Comparison of ENCODE assay signal across 11 cellular contexts in genomic region chr3:182241777-182242556, GRCh38.
DNase-seq lines count a peak whose midpoint lies in the region; ATAC-seq and TF ChIP-seq lines count a peak whose summit lies in the region.
"Had no signal": no experiment of that assay in that cellular context is flagged by ENCODE, and none has a peak within 500 bp of the region (broad histone marks: within the 10 kb centered on the region; RNA-seq: fewer than 3 reads in every experiment).

No MANE protein-coding gene starts in this region.

- TF ChIP-seq CTCF in adrenal gland (IDR thresholded peaks at IDR 0.05) (no peak), heart right ventricle (IDR thresholded peaks at IDR 0.05) (no peak)

- no peak overlapping the region for H4K8ac ChIP-seq in neuronal stem cell (ENCODE audit: low read depth, low read length)

- no peak overlapping the region for H3K4me2 ChIP-seq in neuronal stem cell (ENCODE audit: insufficient read depth, low read length, poor library complexity, severe bottlenecking)

- H3K36me3 ChIP-seq in adrenal gland (replicated peaks in 1 of 2), result no peaks in the 10 kb centered on the region
- H3K36me3 ChIP-seq in heart right ventricle, result no peaks in the 10 kb centered on the region
- peaks cover 0 to 2% of the 10 kb centered on the region in 2 donors for H3K36me3 ChIP-seq in neuronal stem cell (replicated peaks in 1 of 2; ENCODE audit: control insufficient read depth in 2 of 2, insufficient read depth in 2 of 2, low read length in 2 of 2)

- H3K79me1 ChIP-seq in neuronal stem cell (ENCODE audit: low read depth, low read length), result no peaks in the 10 kb centered on the region

- H3K4me1 ChIP-seq in adrenal gland (replicated peaks in 1 of 2) (peaks cover 0 to 15% of the 10 kb centered on the region in 2 donors), heart right ventricle (peaks cover 0 to 21% (median 3%) of the 10 kb centered on the region in 9 donors), neuronal stem cell (ENCODE audit: control insufficient read depth in 2 of 2, insufficient read depth in 1 of 2, low read depth in 1 of 2, low read length in 2 of 2) (peaks cover 21 to 62% of the 10 kb centered on the region in 2 donors)

- no peak overlapping the region for H3K9ac ChIP-seq in neuronal stem cell (ENCODE audit: low read depth, low read length, poor library complexity)

- no peak overlapping the region for H2AFZ ChIP-seq in neuronal stem cell (ENCODE audit: low read length)

- H3K23ac ChIP-seq in neuronal stem cell (ENCODE audit: low read depth, low read length, poor library complexity), result no peak overlapping the region

- H3K27me3 ChIP-seq in adrenal gland (no peaks in the 10 kb centered on the region), heart right ventricle (no peaks in the 10 kb centered on the region), neuronal stem cell (ENCODE audit: control insufficient read depth in 3 of 3, insufficient read depth in 3 of 3, low read depth in 1 of 3, low read length in 3 of 3) (no peaks in the 10 kb centered on the region)

- H3K27ac ChIP-seq in adrenal gland, result peak overlapping the region in 2 of 5 donors; percentile 22 to 54
- H3K27ac ChIP-seq in heart right ventricle, result peak overlapping the region; percentile 47 to 81 (median 72)
- peak overlapping the region; percentile 67 for H3K27ac ChIP-seq in neuronal stem cell (replicated peaks; ENCODE audit: low read length)

- no peaks in the 10 kb centered on the region for H3K9me3 ChIP-seq in adrenal gland (replicated peaks in 1 of 3)
- no peaks in the 10 kb centered on the region for H3K9me3 ChIP-seq in heart right ventricle
- no peaks in the 10 kb centered on the region for H3K9me3 ChIP-seq in neuronal stem cell (replicated peaks in 1 of 2; ENCODE audit: control insufficient read depth in 2 of 2, insufficient read depth in 1 of 2, low read depth in 1 of 2, low read length in 2 of 2)

- H3K14ac ChIP-seq in neuronal stem cell (ENCODE audit: low read length), result no peak overlapping the region

- no peak for TF ChIP-seq POLR2A in adrenal gland (IDR thresholded peaks at IDR 0.05)

- intact Hi-C loops in adrenal gland (cut with DNase I) (no loop called here), heart right ventricle (cut with DNase I) (no loop called here)

- ATAC-seq in heart right ventricle (peak; percentile 83 to 96 (median 91)), GM18520 (IDR thresholded peaks at IDR 0.05; ENCODE audit: unreplicated experiment) (no peak), GM21360 (IDR thresholded peaks at IDR 0.05; ENCODE audit: unreplicated experiment) (no peak)
- ATAC-seq: T-helper 17 cell had no signal

- no peak overlapping the region for H2BK5ac ChIP-seq in neuronal stem cell (ENCODE audit: low read length)

- H2BK120ac ChIP-seq in neuronal stem cell (ENCODE audit: low read depth, low read length), result no peak overlapping the region

- 56 to 65% (median 62%) methylated on average over 15 of the region's 15 CpGs for WGBS in adrenal gland, 4 donors
- WGBS in heart right ventricle, 2 donors, result 53 to 62% methylated on average over 15 of the region's 15 CpGs
- WGBS in neuronal stem cell (ENCODE audit: extremely low coverage in 2 of 2, insufficient read length in 2 of 2, insufficient replicate concordance in 1 of 2), 2 donors, result no CpG with 5 or more reads among the region's 15 CpGs

- H3K4me3 ChIP-seq in adrenal gland, result no peak overlapping the region
- H3K4me3 ChIP-seq in heart right ventricle, result no peak overlapping the region
- H3K4me3 ChIP-seq in neuronal stem cell (ENCODE audit: low read length in 2 of 2), result no peak overlapping the region

- no peak overlapping the region for H3K18ac ChIP-seq in neuronal stem cell (ENCODE audit: low read length)

- H2BK15ac ChIP-seq in neuronal stem cell (ENCODE audit: low read length), result no peak overlapping the region

- H3K4ac ChIP-seq in neuronal stem cell (ENCODE audit: low read length), result no peak overlapping the region

- peak; percentile 75 for DNase-seq in A172 (ENCODE audit: low spot score)
- peak; percentile 19 to 91 (median 45) for DNase-seq in adrenal gland
- DNase-seq in heart right ventricle, result peak; percentile 23 to 37
- peak; percentile 67 for DNase-seq in neuronal stem cell (ENCODE audit: low spot score)
- DNase-seq in HPDE6-E6E7 (ENCODE audit: extremely low spot score), result no peak
- DNase-seq in NCI-H345 (lab: John Stamatoyannopoulos, UW), result no peak
- DNase-seq: activated T-cell treated with anti-CD3 and anti-CD28 coated beads, Interleukin-2, amount 50 U/mL, for 48 hours; NCI-H1930; T-helper 17 cell had no signal

- H2BK12ac ChIP-seq in neuronal stem cell (ENCODE audit: low read length), result no peak overlapping the region

- H2AK5ac ChIP-seq in neuronal stem cell (ENCODE audit: low read depth, low read length), result no peak overlapping the region

- no peak overlapping the region for H4K91ac ChIP-seq in neuronal stem cell (ENCODE audit: low read depth, low read length, poor library complexity)

Comparison
In these comparisons a context has a peak if more than half of its experiments do, and no peak if none do; other contexts are left out.
1. DNase-seq: peak in A172 (single experiment), adrenal gland (7 of 7), heart right ventricle (2 of 2) and neuronal stem cell (single experiment); none in HPDE6-E6E7 (single experiment) and NCI-H345 (single experiment).
2. ATAC-seq: peak in heart right ventricle (8 of 8); none in GM18520 (single experiment) and GM21360 (single experiment).